1 cellular context compared by ENCODE assay signal in the genomic region with DNA sequence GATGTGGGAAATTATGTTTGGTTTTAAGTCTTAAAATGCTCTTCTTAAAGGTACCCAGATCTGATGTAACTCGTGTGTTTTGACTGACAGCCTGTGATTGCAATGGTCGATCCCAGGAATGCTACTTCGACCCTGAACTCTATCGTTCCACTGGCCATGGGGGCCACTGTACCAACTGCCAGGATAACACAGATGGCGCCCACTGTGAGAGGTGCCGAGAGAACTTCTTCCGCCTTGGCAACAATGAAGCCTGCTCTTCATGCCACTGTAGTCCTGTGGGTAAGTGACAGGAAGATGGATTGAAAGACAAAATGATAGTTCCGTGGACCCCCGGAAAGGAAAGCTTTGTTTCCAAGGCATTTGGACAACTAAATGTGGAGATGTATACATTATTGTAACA.
TF ChIP-seq lines count a peak whose summit lies in the region.

No MANE protein-coding gene starts in this region.

TF ChIP-seq in GM23338, 12 proteins besides CTCF, POLR2A, EP300 and RAD21 (continued from another document):
- TF ChIP-seq, protein P1, sequence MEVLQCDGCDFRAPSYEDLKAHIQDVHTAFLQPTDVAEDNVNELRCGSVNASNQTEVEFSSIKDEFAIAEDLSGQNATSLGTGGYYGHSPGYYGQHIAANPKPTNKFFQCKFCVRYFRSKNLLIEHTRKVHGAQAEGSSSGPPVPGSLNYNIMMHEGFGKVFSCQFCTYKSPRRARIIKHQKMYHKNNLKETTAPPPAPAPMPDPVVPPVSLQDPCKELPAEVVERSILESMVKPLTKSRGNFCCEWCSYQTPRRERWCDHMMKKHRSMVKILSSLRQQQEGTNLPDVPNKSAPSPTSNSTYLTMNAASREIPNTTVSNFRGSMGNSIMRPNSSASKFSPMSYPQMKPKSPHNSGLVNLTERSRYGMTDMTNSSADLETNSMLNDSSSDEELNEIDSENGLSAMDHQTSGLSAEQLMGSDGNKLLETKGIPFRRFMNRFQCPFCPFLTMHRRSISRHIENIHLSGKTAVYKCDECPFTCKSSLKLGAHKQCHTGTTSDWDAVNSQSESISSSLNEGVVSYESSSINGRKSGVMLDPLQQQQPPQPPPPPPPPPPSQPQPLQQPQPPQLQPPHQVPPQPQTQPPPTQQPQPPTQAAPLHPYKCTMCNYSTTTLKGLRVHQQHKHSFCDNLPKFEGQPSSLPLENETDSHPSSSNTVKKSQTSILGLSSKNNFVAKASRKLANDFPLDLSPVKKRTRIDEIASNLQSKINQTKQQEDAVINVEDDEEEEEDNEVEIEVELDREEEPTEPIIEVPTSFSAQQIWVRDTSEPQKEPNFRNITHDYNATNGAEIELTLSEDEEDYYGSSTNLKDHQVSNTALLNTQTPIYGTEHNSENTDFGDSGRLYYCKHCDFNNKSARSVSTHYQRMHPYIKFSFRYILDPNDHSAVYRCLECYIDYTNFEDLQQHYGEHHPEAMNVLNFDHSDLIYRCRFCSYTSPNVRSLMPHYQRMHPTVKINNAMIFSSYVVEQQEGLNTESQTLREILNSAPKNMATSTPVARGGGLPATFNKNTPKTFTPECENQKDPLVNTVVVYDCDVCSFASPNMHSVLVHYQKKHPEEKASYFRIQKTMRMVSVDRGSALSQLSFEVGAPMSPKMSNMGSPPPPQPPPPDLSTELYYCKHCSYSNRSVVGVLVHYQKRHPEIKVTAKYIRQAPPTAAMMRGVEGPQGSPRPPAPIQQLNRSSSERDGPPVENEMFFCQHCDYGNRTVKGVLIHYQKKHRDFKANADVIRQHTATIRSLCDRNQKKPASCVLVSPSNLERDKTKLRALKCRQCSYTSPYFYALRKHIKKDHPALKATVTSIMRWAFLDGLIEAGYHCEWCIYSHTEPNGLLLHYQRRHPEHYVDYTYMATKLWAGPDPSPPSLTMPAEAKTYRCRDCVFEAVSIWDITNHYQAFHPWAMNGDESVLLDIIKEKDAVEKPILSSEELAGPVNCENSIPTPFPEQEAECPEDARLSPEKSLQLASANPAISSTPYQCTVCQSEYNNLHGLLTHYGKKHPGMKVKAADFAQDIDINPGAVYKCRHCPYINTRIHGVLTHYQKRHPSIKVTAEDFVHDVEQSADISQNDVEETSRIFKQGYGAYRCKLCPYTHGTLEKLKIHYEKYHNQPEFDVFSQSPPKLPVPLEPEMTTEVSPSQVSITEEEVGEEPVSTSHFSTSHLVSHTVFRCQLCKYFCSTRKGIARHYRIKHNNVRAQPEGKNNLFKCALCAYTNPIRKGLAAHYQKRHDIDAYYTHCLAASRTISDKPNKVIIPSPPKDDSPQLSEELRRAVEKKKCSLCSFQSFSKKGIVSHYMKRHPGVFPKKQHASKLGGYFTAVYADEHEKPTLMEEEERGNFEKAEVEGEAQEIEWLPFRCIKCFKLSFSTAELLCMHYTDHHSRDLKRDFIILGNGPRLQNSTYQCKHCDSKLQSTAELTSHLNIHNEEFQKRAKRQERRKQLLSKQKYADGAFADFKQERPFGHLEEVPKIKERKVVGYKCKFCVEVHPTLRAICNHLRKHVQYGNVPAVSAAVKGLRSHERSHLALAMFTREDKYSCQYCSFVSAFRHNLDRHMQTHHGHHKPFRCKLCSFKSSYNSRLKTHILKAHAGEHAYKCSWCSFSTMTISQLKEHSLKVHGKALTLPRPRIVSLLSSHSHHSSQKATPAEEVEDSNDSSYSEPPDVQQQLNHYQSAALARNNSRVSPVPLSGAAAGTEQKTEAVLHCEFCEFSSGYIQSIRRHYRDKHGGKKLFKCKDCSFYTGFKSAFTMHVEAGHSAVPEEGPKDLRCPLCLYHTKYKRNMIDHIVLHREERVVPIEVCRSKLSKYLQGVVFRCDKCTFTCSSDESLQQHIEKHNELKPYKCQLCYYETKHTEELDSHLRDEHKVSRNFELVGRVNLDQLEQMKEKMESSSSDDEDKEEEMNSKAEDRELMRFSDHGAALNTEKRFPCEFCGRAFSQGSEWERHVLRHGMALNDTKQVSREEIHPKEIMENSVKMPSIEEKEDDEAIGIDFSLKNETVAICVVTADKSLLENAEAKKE (CRISPR knock-in tag; IDR thresholded peaks at IDR 0.05): no peak
- no peak for TF ChIP-seq REST (IDR thresholded peaks at IDR 0.05; ENCODE audit: unreplicated experiment)
- no peak for TF ChIP-seq JUNB (IDR thresholded peaks at IDR 0.05; ENCODE audit: unreplicated experiment)
- TF ChIP-seq ETS1 (IDR thresholded peaks at IDR 0.05): no peak
- no peak for TF ChIP-seq ZNF331 (CRISPR knock-in tag; IDR thresholded peaks at IDR 0.05; ENCODE audit: low read depth)
TF ChIP-seq in GM23338: peak in this region for 0.
